11 cellular contexts compared by ENCODE assay signal in genomic region chr9:87778996-87779395, GRCh38.
"Had no signal": no experiment of that assay in that cellular context is flagged by ENCODE, and none has a peak within 500 bp of the region (broad histone marks: within the 10 kb centered on the region; RNA-seq: fewer than 3 reads in every experiment).

No MANE protein-coding gene starts in this region.

- H3K4me3 ChIP-seq: GM23248, GM23338, HAP-1 had no signal

- DNase-seq: GM23248, GOT3, H7, H9, HCEC 1CT, HFFc6 had no signal

- FAIRE-seq: H1, H54 had no signal

- H3K9me3 Mint-ChIP-seq: HFFc6 had no signal

- H3K4me3 Mint-ChIP-seq: GM23338, H9, HFFc6 had no signal

- H3K4me1 Mint-ChIP-seq: GM23338, H9 had no signal

- H3K27ac Mint-ChIP-seq: GM23338, H9, HFFc6 had no signal

- ATAC-seq: GM23338, HCT116 had no signal
